18 cellular contexts compared by ENCODE assay signal in the genomic region with DNA sequence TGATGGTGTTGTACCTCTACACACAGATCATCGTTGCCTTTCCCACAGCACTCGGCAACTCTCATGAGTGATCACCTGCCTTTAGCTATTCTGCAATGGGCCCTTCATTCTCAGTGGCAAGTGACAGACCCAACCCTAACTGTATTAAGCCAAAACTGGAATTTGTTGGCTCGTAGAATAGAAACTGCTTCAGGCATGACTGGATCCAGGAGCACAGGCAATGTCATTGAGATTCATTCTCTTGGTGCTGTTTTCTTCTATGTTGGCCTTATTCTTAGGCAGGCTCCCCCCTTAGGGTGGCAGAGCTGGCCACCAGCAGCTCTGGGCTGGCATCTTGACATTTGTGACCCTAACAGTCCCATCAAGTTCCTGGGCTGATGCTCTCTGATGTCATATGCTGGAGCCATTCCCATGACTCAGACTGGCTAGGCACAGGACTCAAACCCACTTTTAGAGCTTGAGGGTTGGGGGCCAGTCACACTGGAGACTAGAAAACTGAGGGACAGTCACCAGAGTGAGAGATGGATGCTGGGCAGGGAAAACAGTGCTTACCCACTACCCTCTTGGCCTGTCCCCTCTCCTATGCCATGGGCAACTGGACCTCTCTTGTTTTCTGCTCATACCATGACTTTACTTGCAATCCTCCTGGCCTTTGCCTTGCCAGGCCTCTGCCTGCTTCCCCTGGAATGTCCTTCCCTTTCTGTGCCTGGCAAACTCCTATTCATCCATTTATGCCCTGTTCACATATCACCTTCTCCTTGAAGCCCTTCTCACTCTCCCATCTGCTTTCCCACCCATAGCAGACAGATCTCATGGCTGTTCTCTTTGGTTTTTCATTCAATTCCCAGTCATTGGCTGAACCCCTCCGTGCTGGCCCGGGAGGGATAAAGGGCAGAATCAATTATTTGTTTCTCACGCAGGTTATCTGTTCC. TPM values are rescaled to one million over a fixed set of nuclear protein-coding genes. Genes with fewer than 3 reads are reported as not detected.
DNase-seq lines count a peak whose midpoint lies in the region; TF ChIP-seq lines count a peak whose summit lies in the region.
"Had no signal": no experiment of that assay in that cellular context is flagged by ENCODE, and none has a peak within 500 bp of the region (broad histone marks: within the 10 kb centered on the region; RNA-seq: fewer than 3 reads in every experiment).

No MANE protein-coding gene starts in this region.

- H3K4me2 ChIP-seq in PC-9 = peak overlapping the region; percentile 48; the same call in 1 of the 2 replicates
- no peak overlapping the region for H3K4me2 ChIP-seq in hepatocyte

- H3F3A ChIP-seq in PC-9 (ENCODE audit: insufficient read depth, low read depth) = peaks cover 47% of the 10 kb centered on the region

- no peak for TF ChIP-seq CTCF in PC-9 (conservative IDR thresholded peaks at IDR 0.05)
- TF ChIP-seq CTCF in hepatocyte (IDR thresholded peaks at IDR 0.05; ENCODE audit: poor library complexity) = no peak
- no peak for TF ChIP-seq CTCF in GM20000 (IDR thresholded peaks at IDR 0.05; ENCODE audit: extremely low read depth, missing control alignments)
- no peak for TF ChIP-seq CTCF in ovary (IDR thresholded peaks at IDR 0.05)

- H3K27ac ChIP-seq in PC-9 = no peak overlapping the region
- peak overlapping the region; percentile 43 for H3K27ac ChIP-seq in hepatocyte
- peak overlapping the region in 12 of 21 experiments; percentile 14 to 81 (median 53) for H3K27ac ChIP-seq in skin epidermis
- H3K27ac ChIP-seq in ovary = no peak overlapping the region
- H3K27ac ChIP-seq: prostate gland had no signal

- H3K4me1 ChIP-seq in PC-9 (replicated peaks; ENCODE audit: insufficient read depth) (peaks cover 42% of the 10 kb centered on the region), hepatocyte (ENCODE audit: insufficient read depth) (peaks cover 55% of the 10 kb centered on the region), ovary (ENCODE audit: insufficient read depth) (peaks cover 6% of the 10 kb centered on the region)

- H3K9me2 ChIP-seq in PC-9 (ENCODE audit: insufficient read depth) (no peaks in the 10 kb centered on the region), hepatocyte (replicated peaks; ENCODE audit: insufficient read depth) (no peaks in the 10 kb centered on the region)

- H3K9me3 ChIP-seq in PC-9 (ENCODE audit: insufficient read depth, low read depth) (no peaks in the 10 kb centered on the region), hepatocyte (ENCODE audit: low read depth) (no peaks in the 10 kb centered on the region), ovary (no peaks in the 10 kb centered on the region)
- H3K9me3 ChIP-seq: prostate gland had no signal

- intact Hi-C loops in PC-9 (cut with micrococcal nuclease; ENCODE audit: unreplicated experiment) (no loop called here), ovary (cut with DNase I) (no loop called here)

- POLR2A ChIA-PET in PC-9 (lab: Charles Lee; ENCODE audit: unreplicated experiment) = no interaction called here

- H2AFZ ChIP-seq in PC-9 = no peak overlapping the region
- no peak overlapping the region for H2AFZ ChIP-seq in hepatocyte

- no peaks in the 10 kb centered on the region for H3K36me3 ChIP-seq in PC-9 (ENCODE audit: low read depth)
- H3K36me3 ChIP-seq in hepatocyte (replicated peaks; ENCODE audit: insufficient read depth, low read depth) = no peaks in the 10 kb centered on the region
- H3K36me3 ChIP-seq in ovary = no peaks in the 10 kb centered on the region
- H3K36me3 ChIP-seq: prostate gland had no signal

- H3K4me3 ChIP-seq in PC-9 = no peak overlapping the region
- H3K4me3 ChIP-seq in hepatocyte = no peak overlapping the region
- no peak overlapping the region for H3K4me3 ChIP-seq in skin epidermis
- H3K4me3 ChIP-seq in ovary = no peak overlapping the region
- H3K4me3 ChIP-seq: prostate gland had no signal

- TF ChIP-seq POLR2A in ovary (IDR thresholded peaks at IDR 0.05) = no peak

- TF ChIP-seq EP300 in ovary (IDR thresholded peaks at IDR 0.05) = no peak

- DNase-seq in Daoy (ENCODE audit: low read depth) (peak; percentile 33), PC-9 (no peak), hepatocyte (ENCODE audit: low spot score) (no peak), retina (no peak), GDM1 (lab: John Stamatoyannopoulos, UW) (no peak), GM20000 (ENCODE audit: low spot score) (no peak), ovary (no peak)
- DNase-seq: activated CD4-positive, alpha-beta T cell treated with anti-CD3 and anti-CD28 coated beads for 36 hours; activated CD8-positive, alpha-beta memory T cell treated with anti-CD3 and anti-CD28 coated beads, Interleukin-2, amount 50 U/mL, for 48 hours; activated naive CD4-positive, alpha-beta T cell; C1 segment of cervical spinal cord; cortex of kidney; KG1; NCI-H1436; NCI-H446; SIG-M5 had no signal

- H4K20me1 ChIP-seq in PC-9 (ENCODE audit: insufficient read depth) (no peaks in the 10 kb centered on the region), hepatocyte (ENCODE audit: insufficient read depth, poor library complexity, severe bottlenecking) (no peaks in the 10 kb centered on the region)

- no TSS peak for BruUV-seq in PC-9 (replicated peaks; lab: Mats Ljungman, UMichigan)

- H3K27me3 ChIP-seq in PC-9 (ENCODE audit: insufficient read depth, low read depth) (no peaks in the 10 kb centered on the region), hepatocyte (no peaks in the 10 kb centered on the region), ovary (no peaks in the 10 kb centered on the region)

- 75% methylated on average over 6 of the region's 6 CpGs for WGBS in hepatocyte (ENCODE audit: low lambda C conversion rate, missing lambda C conversion rate)
- WGBS in ovary, 3 donors = 88 to 92% (median 92%) methylated on average over 6 of the region's 6 CpGs

- CTCF ChIA-PET in PC-9 (lab: Charles Lee) = interaction anchor here (1.0 kb wide), 1 partner anchor 32 kb away, joined by 15 read pairs; no protein-coding TSS in a partner anchor

- H3K79me2 ChIP-seq in PC-9 (ENCODE audit: low read depth) = no peaks in the 10 kb centered on the region
- H3K79me2 ChIP-seq in hepatocyte = peaks cover 20% of the 10 kb centered on the region

RNA-seq across cellular contexts. Expression of gene CDC42EP2, which starts 7.1 kb away (rescaled TPM):
- total RNA-seq in Daoy (2014; rRNA removed; shearing (Covaris generic)) = 2.8 and 2.9 TPM in 2 replicates
- total RNA-seq in PC-9 (2021) (17.8 and 20.8 TPM in 2 replicates), hepatocyte (19.5 and 21.7 TPM in 2 replicates), ovary (10 to 100 TPM; 13.7 to 46.9 (median 20.1) TPM)
- polyA plus RNA-seq in hepatocyte (31.2 and 35.0 TPM in 2 replicates), ovary (1 to 10 TPM in 1 of 2 donors, under 1 TPM in 1; 0.48 to 8.0 TPM)

RNA-seq across cellular contexts. Expression of gene DPF2, which starts 26.1 kb away (rescaled TPM):
- 47.7 and 47.8 TPM in 2 replicates for total RNA-seq in Daoy (2014; rRNA removed; shearing (Covaris generic))
- total RNA-seq in PC-9 (2021) (75.6 and 80.6 TPM in 2 replicates), hepatocyte (26.8 and 28.4 TPM in 2 replicates), ovary (10 to 100 TPM; 49.7 to 99.1 (median 85.4) TPM)
- polyA plus RNA-seq in hepatocyte (50.0 and 51.6 TPM in 2 replicates), ovary (10 to 100 TPM; 52.0 to 78.4 TPM)

RNA-seq across cellular contexts. Expression of gene POLA2, which starts 45.8 kb away (rescaled TPM):
- total RNA-seq in Daoy (2014; rRNA removed; shearing (Covaris generic)) = 26.5 and 31.2 TPM in 2 replicates
- 37.1 and 39.3 TPM in 2 replicates for total RNA-seq in PC-9 (2021)
- 2.5 and 4.1 TPM in 2 replicates for total RNA-seq in hepatocyte
- 5.0 and 8.0 TPM in 2 replicates for polyA plus RNA-seq in hepatocyte
- total RNA-seq in ovary = 10 to 100 TPM in 3 of 7 donors, 1 to 10 TPM in 4; 4.5 to 10.4 (median 8.6) TPM
- polyA plus RNA-seq in ovary = 10 to 100 TPM in 1 of 2 donors, 1 to 10 TPM in 1; 8.6 to 13.3 TPM

RNA-seq across cellular contexts. Expression of gene TIGD3, which starts 47.0 kb away (rescaled TPM):
- 0.34 and 0.42 TPM in 2 replicates for total RNA-seq in Daoy (2014; rRNA removed; shearing (Covaris generic))
- 1.7 and 1.8 TPM in 2 replicates for total RNA-seq in PC-9 (2021)
- 1.7 and 1.8 TPM in 2 replicates for total RNA-seq in hepatocyte
- polyA plus RNA-seq in hepatocyte = 1.6 and 2.0 TPM in 2 replicates
- total RNA-seq in ovary = under 1 TPM in 6 of 7 donors, not detected in 1; 0.11 to 0.72 (median 0.34) TPM
- under 1 TPM in 1 of 2 donors, not detected in 1; 0.31 TPM for polyA plus RNA-seq in ovary

Comparison
In these comparisons a context has a peak if more than half of its experiments do, and no peak if none do; other contexts are left out.
1. H3K27ac ChIP-seq: peak in hepatocyte (single experiment) and skin epidermis (12 of 21); none in PC-9 (single experiment) and ovary (0 of 2).